17 cellular contexts compared by ENCODE assay signal in the genomic region with DNA sequence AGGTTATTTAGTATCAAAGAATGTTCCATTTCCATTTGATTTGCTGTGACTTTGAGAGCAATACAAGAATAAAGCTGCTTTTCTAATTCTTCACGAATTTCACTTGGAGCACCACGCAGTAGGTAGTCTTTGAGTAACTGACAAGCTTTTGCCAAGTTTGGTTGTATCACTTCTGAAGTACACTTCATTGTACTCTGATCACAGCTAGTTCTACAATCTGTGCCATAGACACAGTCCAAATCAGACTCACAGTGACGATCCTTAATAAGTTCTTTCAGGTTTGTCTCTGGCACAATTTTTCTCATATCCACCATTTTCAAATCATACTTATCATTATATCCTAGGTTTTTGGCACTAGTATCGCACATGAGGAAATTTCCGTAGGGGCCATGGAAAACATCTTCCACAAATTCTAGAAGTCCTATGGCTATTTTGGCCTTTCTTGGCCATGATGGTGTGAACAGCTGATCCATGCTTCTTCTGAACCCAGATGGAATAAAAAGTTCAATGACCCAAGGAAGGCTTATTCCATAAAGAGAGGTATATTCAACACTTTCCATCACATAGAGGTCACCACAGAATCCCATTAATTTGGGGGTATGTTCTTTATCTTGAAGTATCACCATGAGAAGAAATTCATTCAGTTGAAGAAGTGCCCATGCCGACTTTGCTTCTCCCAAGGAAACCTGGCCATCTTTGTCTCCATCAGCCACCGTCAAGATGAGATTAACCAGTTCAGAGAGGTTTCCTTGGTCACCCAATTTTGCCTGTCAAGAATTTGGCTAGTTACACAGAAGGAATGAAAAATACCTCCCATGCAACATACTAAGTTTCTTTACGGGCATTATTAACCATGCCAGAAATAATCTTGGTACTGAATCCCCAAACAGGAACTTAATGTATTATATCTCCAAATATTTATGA. TPM values are rescaled to one million over a fixed set of nuclear protein-coding genes. Genes with fewer than 3 reads are reported as not detected.
A peak's percentile ranks its signal among the peaks of the same experiment; 100 is the strongest.
DNase-seq lines count a peak whose midpoint lies in the region; ATAC-seq, FAIRE-seq and TF ChIP-seq lines count a peak whose summit lies in the region.
"Had no signal": no experiment of that assay in that cellular context is flagged by ENCODE, and none has a peak within 500 bp of the region (broad histone marks: within the 10 kb centered on the region; RNA-seq: fewer than 3 reads in every experiment).

No MANE protein-coding gene starts in this region.

- no peak overlapping the region for H3K56ac ChIP-seq in IMR-90 (ENCODE audit: extremely low read depth, insufficient read depth, low read length)

- no peak overlapping the region for H3K18ac ChIP-seq in IMR-90 (ENCODE audit: low read depth, low read length)

- POLR2A ChIA-PET in IMR-90 (lab: Charles Lee; ENCODE audit: unreplicated experiment) = no interaction called here
- POLR2A ChIA-PET in K562 (lab: Yijun Ruan, JAX) = interaction anchor here (1.2 to 3.3 kb wide), 5 partner anchors 8 to 56 kb away, joined by 3 to 26 read pairs (median 10); partner anchors contain the start of gene RPL5

- peaks cover 75% of the 10 kb centered on the region for H3K36me3 Mint-ChIP-seq in stimulated activated effector memory CD8-positive, alpha-beta T cell treated with anti-CD3 and anti-CD28 coated beads, Interleukin-12 subunit alpha, Interleukin-12 subunit beta, amount 100 ng/mL, for 72 hours

- 90% methylated on average over 2 of the region's 8 CpGs; no CpG with 5 or more reads in 1 of the 2 experiments for WGBS in IMR-90 (ENCODE audit: extremely low coverage in 2 of 2, insufficient read length in 1 of 2), 2 experiments
- 73% methylated on average over 8 of the region's 8 CpGs for WGBS in K562 (ENCODE audit: insufficient coverage, low coverage, missing lambda C conversion rate)

- H3K4me2 ChIP-seq in IMR-90 (ENCODE audit: low read depth, low read length) (no peak overlapping the region), K562 (ENCODE audit: insufficient read depth, low read length) (no peak overlapping the region)

- peaks cover 15 to 26% of the 10 kb centered on the region in 2 experiments for H3K79me1 ChIP-seq in IMR-90 (ENCODE audit: low read depth in 1 of 2, low read length in 2 of 2)

- H3K4me1 ChIP-seq in right atrium auricular region (peaks cover 0 to 7% of the 10 kb centered on the region in 2 donors), IMR-90 (ENCODE audit: control insufficient read depth, insufficient read depth, low read length) (no peaks in the 10 kb centered on the region), K562 (replicated peaks in 1 of 2; ENCODE audit: control insufficient read depth in 2 of 2, insufficient read depth in 2 of 2, low read length in 2 of 2) (no peaks in the 10 kb centered on the region)

- no peak overlapping the region for H2AK5ac ChIP-seq in IMR-90 (ENCODE audit: low read depth, low read length)

- no peaks in the 10 kb centered on the region for H3K9me3 Mint-ChIP-seq in stimulated activated effector memory CD8-positive, alpha-beta T cell treated with anti-CD3 and anti-CD28 coated beads, Interleukin-12 subunit alpha, Interleukin-12 subunit beta, amount 100 ng/mL, for 72 hours
- H3K9me3 Mint-ChIP-seq: T-helper 1 cell treated with Interleukin-12 subunit alpha and Interleukin-12 subunit beta and Interleukin-4 antibody, amounts not matched to agents 30 μg/mL and 1 μg/mL, for 36 hours had no signal

- CTCF ChIA-PET in IMR-90 (lab: Yijun Ruan, JAX) = no interaction called here
- CTCF ChIA-PET in K562 (lab: Yijun Ruan, JAX; ENCODE audit: low intra/inter-chr PET ratio) = no interaction called here

- no peak overlapping the region for H3K4me3 Mint-ChIP-seq in stimulated activated effector memory CD8-positive, alpha-beta T cell treated with anti-CD3 and anti-CD28 coated beads, Interleukin-12 subunit alpha, Interleukin-12 subunit beta, amount 100 ng/mL, for 72 hours
- H3K4me3 Mint-ChIP-seq: T-helper 1 cell treated with Interleukin-12 subunit alpha and Interleukin-12 subunit beta and Interleukin-4 antibody, amounts not matched to agents 30 μg/mL and 1 μg/mL, for 36 hours had no signal

- H2BK5ac ChIP-seq in IMR-90 (ENCODE audit: low read depth, low read length, poor library complexity, severe bottlenecking) = no peak overlapping the region

- no peak overlapping the region for H2BK20ac ChIP-seq in IMR-90 (ENCODE audit: low read depth, low read length)

- H3K4ac ChIP-seq in IMR-90 (ENCODE audit: low read depth, low read length) = no peak overlapping the region

- no peak overlapping the region for H2AFZ ChIP-seq in IMR-90 (replicated peaks; ENCODE audit: low read length, poor library complexity)
- no peak overlapping the region for H2AFZ ChIP-seq in K562 (ENCODE audit: low read depth, low read length)

- BruUV-seq in IMR-90 (replicated peaks; lab: Mats Ljungman, UMichigan) (TSS peak; percentile 85), K562 (replicated peaks; lab: Mats Ljungman, UMichigan) (no TSS peak)

- H3K23ac ChIP-seq in IMR-90 (ENCODE audit: low read depth, low read length) = no peak overlapping the region

- no peak for TF ChIP-seq CTCF in right atrium auricular region (IDR thresholded peaks at IDR 0.05)
- TF ChIP-seq CTCF in IMR-90 (conservative IDR thresholded peaks at IDR 0.05; ENCODE audit: low read depth, low read length) = no peak
- no peak for TF ChIP-seq CTCF in K562 (IDR thresholded peaks at IDR 0.05 in 2 of 3, conservative IDR thresholded peaks at IDR 0.05 in 1 of 3; ENCODE audit: insufficient read depth in 2 of 3, low read depth in 1 of 3, low read length in 3 of 3)

- ATAC-seq in Right ventricle myocardium superior (ENCODE audit: poor library complexity) (peak; percentile 26), IMR-90 (ENCODE audit: low read depth) (0 out of 2 replicates have a peak, but pooled peaks have one; percentile 15), K562 (peak; percentile 54)
- no peak for ATAC-seq in stimulated activated effector memory CD8-positive, alpha-beta T cell treated with anti-CD3 and anti-CD28 coated beads, Interleukin-12 subunit alpha, Interleukin-12 subunit beta, amount 100 ng/mL, for 72 hours
- ATAC-seq: Right ventricle myocardium inferior had no signal

- peak overlapping the region; percentile 77 for H3K27ac Mint-ChIP-seq in stimulated activated effector memory CD8-positive, alpha-beta T cell treated with anti-CD3 and anti-CD28 coated beads, Interleukin-12 subunit alpha, Interleukin-12 subunit beta, amount 100 ng/mL, for 72 hours
- H3K27ac Mint-ChIP-seq: T-helper 1 cell treated with Interleukin-12 subunit alpha and Interleukin-12 subunit beta and Interleukin-4 antibody, amounts not matched to agents 30 μg/mL and 1 μg/mL, for 36 hours had no signal

- FAIRE-seq in K562 (lab: Jason Lieb, UNC) (no peak), GM12892 (lab: Jason Lieb, UNC) (no peak)
- FAIRE-seq: GM18507 had no signal

- H2AK9ac ChIP-seq in IMR-90 (replicated peaks; ENCODE audit: low read depth, low read length, poor library complexity) = no peak overlapping the region

- H3K9ac ChIP-seq in IMR-90 (ENCODE audit: low read depth, low read length) = no peak overlapping the region
- no peak overlapping the region for H3K9ac ChIP-seq in K562 (ENCODE audit: insufficient read depth in 1 of 2, low read depth in 2 of 2, low read length in 2 of 2)

- dilution Hi-C loops in IMR-90 (cut with HindIII; ENCODE audit: low sequenced_read_pairs, unreplicated experiment) = no loop called here

- no peak for TF ChIP-seq EP300 in K562 (IDR thresholded peaks at IDR 0.05; ENCODE audit: low read length)

- intact Hi-C loops in Right ventricle myocardium superior (cut with DNase I) = no loop called here
- intact Hi-C loops in IMR-90 (cut with micrococcal nuclease) = no loop called here
- intact Hi-C loops in K562 (cut with micrococcal nuclease) = no loop called here

- H3K4me3 ChIP-seq in right atrium auricular region (no peak overlapping the region), IMR-90 (ENCODE audit: insufficient read depth, low read depth, low read length) (no peak overlapping the region), K562 (no peak overlapping the region)
- H3K4me3 ChIP-seq: thoracic aorta had no signal

- H4K20me1 ChIP-seq in IMR-90 (ENCODE audit: insufficient read depth, low read length) (peaks cover 37% of the 10 kb centered on the region), K562 (replicated peaks; ENCODE audit: control insufficient read depth, insufficient read depth, low read length) (peaks cover 13% of the 10 kb centered on the region)

- in situ Hi-C loops in IMR-90 (cut with MboI; ENCODE audit: low sequenced_read_pairs) = no loop called here
- in situ Hi-C loops in K562 (cut with MboI) = no loop called here

- H3K9me1 ChIP-seq in IMR-90 (ENCODE audit: insufficient read depth, low read length) = no peaks in the 10 kb centered on the region
- H3K9me1 ChIP-seq in K562 (ENCODE audit: control insufficient read depth, insufficient read depth, low read length) = no peaks in the 10 kb centered on the region

- no peak overlapping the region for H2BK120ac ChIP-seq in IMR-90 (ENCODE audit: low read depth, low read length)

- H3K36me3 ChIP-seq in right atrium auricular region = peaks cover 56% of the 10 kb centered on the region
- H3K36me3 ChIP-seq in IMR-90 (ENCODE audit: control insufficient read depth, insufficient read depth, low read length) = peaks cover 34% of the 10 kb centered on the region
- peaks cover 56% of the 10 kb centered on the region for H3K36me3 ChIP-seq in K562 (ENCODE audit: control insufficient read depth, insufficient read depth, low read length)

- DNase-seq in Right ventricle myocardium superior (no peak), right atrium auricular region (ENCODE audit: low spot score) (no peak), IMR-90 (no peak), K562 (ENCODE audit: extremely low read depth in 1 of 4, low spot score in 3 of 4) (no peak), GM12892 (ENCODE audit: insufficient read length) (no peak), NCI-H446 treated with DMSO at 0.1 percent for 48 hours (lab: John Stamatoyannopoulos, UW) (no peak), ecto neural progenitor cell (ENCODE audit: low spot score) (no peak)
- DNase-seq in stimulated activated effector memory CD8-positive, alpha-beta T cell treated with anti-CD3 and anti-CD28 coated beads, Interleukin-12 subunit alpha, Interleukin-12 subunit beta, amount 100 ng/mL, for 72 hours (ENCODE audit: low spot score in 2 of 2) = no peak
- DNase-seq: hypothalamus; NCI-H1417; NCI-H2171 treated with DMSO at 0.1 percent for 48 hours; NK-92 treated with Interleukin-12 subunit alpha and Interleukin-12 subunit beta, amount 100 ng/mL, for 24 hours; stimulated activated CD4-positive, alpha-beta T cell treated with anti-CD3 and anti-CD28 coated beads, Interleukin-4, amount 100 ng/mL, for 1 hour had no signal

- H3K27ac ChIP-seq in right atrium auricular region (no peak overlapping the region), IMR-90 (ENCODE audit: insufficient read depth, low read length) (no peak overlapping the region), K562 (ENCODE audit: extremely low read depth, low read depth, low read length) (no peak overlapping the region; the same call in 2 of the 3 replicates)
- H3K27ac ChIP-seq: thoracic aorta had no signal

- H3K4me1 Mint-ChIP-seq in stimulated activated effector memory CD8-positive, alpha-beta T cell treated with anti-CD3 and anti-CD28 coated beads, Interleukin-12 subunit alpha, Interleukin-12 subunit beta, amount 100 ng/mL, for 72 hours = peaks cover 26% of the 10 kb centered on the region

- peaks cover 21% of the 10 kb centered on the region for H3K79me2 ChIP-seq in K562 (ENCODE audit: control insufficient read depth, insufficient read depth, low read length)

- H4K91ac ChIP-seq in IMR-90 (ENCODE audit: insufficient read depth, low read depth, low read length) = no peak overlapping the region

- H3K27me3 ChIP-seq in right atrium auricular region (no peaks in the 10 kb centered on the region), IMR-90 (ENCODE audit: control insufficient read depth, insufficient read depth, low read length) (no peaks in the 10 kb centered on the region), K562 (ENCODE audit: control insufficient read depth in 2 of 2, insufficient read depth in 2 of 2, low read length in 2 of 2) (no peaks in the 10 kb centered on the region)

- no peaks in the 10 kb centered on the region for H3K9me3 ChIP-seq in right atrium auricular region
- H3K9me3 ChIP-seq in IMR-90 (ENCODE audit: control insufficient read depth, insufficient read depth, low read length) = no peaks in the 10 kb centered on the region
- H3K9me3 ChIP-seq in K562 (replicated peaks; ENCODE audit: control insufficient read depth, insufficient read depth, low read depth, low read length) = no peaks in the 10 kb centered on the region
- H3K9me3 ChIP-seq: thoracic aorta had no signal

- no peak overlapping the region for H2BK15ac ChIP-seq in IMR-90 (ENCODE audit: low read depth, low read length)

- H4K8ac ChIP-seq in IMR-90 (ENCODE audit: low read depth in 2 of 2, low read length in 2 of 2) = no peak overlapping the region

- TF ChIP-seq POLR2A in IMR-90 (IDR thresholded peaks at IDR 0.05; ENCODE audit: low read depth, low read length) (no peak), K562 (conservative IDR thresholded peaks at IDR 0.05) (0 out of 2 replicates have a peak, but pooled peaks have one; percentile 6), GM12892 (IDR thresholded peaks at IDR 0.05; ENCODE audit: low read depth, low read length) (no peak)

- no peak overlapping the region for H4K5ac ChIP-seq in IMR-90 (ENCODE audit: low read depth, low read length)

- no peak overlapping the region for H3K14ac ChIP-seq in IMR-90 (replicated peaks; ENCODE audit: low read depth, low read length)

- TF ChIP-seq RAD21 in IMR-90 (IDR thresholded peaks at IDR 0.05; ENCODE audit: low read length) (no peak), K562 (CRISPR knock-in tag; conservative IDR thresholded peaks at IDR 0.05 in 1 of 2, IDR thresholded peaks at IDR 0.05 in 1 of 2) (no peak)

RNA-seq across cellular contexts. Expression of gene RPL5, which starts 11.9 kb away (rescaled TPM):
- total RNA-seq in Right ventricle myocardium superior (543 TPM), right atrium auricular region (1,000 to 10,000 TPM in 1 of 2 donors, 100 to 1,000 TPM in 1; 675 to 1,127 TPM), IMR-90 (2012; rRNA removed) (1,679 and 1,907 TPM in 2 replicates), K562 (2014; rRNA removed) (2,174 and 2,757 TPM in 2 replicates), K562 (2014; rRNA removed; fragmentation: Illumina TruSeq; extraction: Trizol) (2,454 and 2,710 TPM in 2 replicates), K562 (2015; rRNA removed; fragmentation: Illumina TruSeq; extraction: Trizol) (2,022 and 2,169 TPM in 2 replicates), K562 (2021) (1,467 and 1,545 TPM in 2 replicates)
- polyA plus RNA-seq in IMR-90 (2012; rRNA removed) (1,239 and 1,406 TPM in 2 replicates), K562 (2011; rRNA removed) (3,458 and 3,699 TPM in 2 replicates), K562 (2014; fragmentation: Illumina TruSeq; extraction: Trizol) (1,939 and 2,002 TPM in 2 replicates), K562 (2014; fragmentation: Nextera tagmentation; extraction: Ambion mirVana) (1,000 to 10,000 TPM; 4,024 to 4,252 TPM), K562 (2014; rRNA removed) (2,353 and 2,737 TPM in 2 replicates)
- polyA plus RNA-seq in IMR-90 (2012; cell fraction: cytosol; rRNA removed) = 609 and 629 TPM in 2 replicates
- polyA plus RNA-seq in IMR-90 (2012; cell fraction: nucleus; rRNA removed; ENCODE audit: low replicate concordance) = 99.4 and 681 TPM in 2 replicates
- 274 and 687 TPM in 2 replicates for total RNA-seq in K562 (2011; cell fraction: chromatin; rRNA removed; ENCODE audit: low replicate concordance)
- total RNA-seq in K562 (2011; cell fraction: nucleolus; rRNA removed) = 312 and 315 TPM in 2 replicates
- total RNA-seq in K562 (2011; cell fraction: nucleoplasm; rRNA removed) = 523 and 836 TPM in 2 replicates
- polyA plus RNA-seq in K562 (2011; cell fraction: cytosol; rRNA removed) = 1,347 and 2,415 TPM in 2 replicates
- 535 and 1,090 TPM in 2 replicates for polyA plus RNA-seq in K562 (2011; cell fraction: nucleus; rRNA removed)
- polyA plus RNA-seq in K562 (2012) = 2,779 and 3,498 TPM in 2 replicates
- 2,372 and 2,380 TPM in 2 replicates for polyA minus RNA-seq in K562 (2011; rRNA and poly(A)+ RNA removed)
- polyA minus RNA-seq in K562 (2011; cell fraction: cytosol; rRNA and poly(A)+ RNA removed) = 721 and 764 TPM in 2 replicates
- 194 and 399 TPM in 2 replicates for polyA minus RNA-seq in K562 (2011; cell fraction: nucleus; rRNA and poly(A)+ RNA removed)
- polyA plus RNA-seq in GM12892 (2012; ENCODE audit: missing spikeins) = 4,635 TPM

RNA-seq across cellular contexts. Expression of gene EVI5, which starts 58.8 kb away (rescaled TPM):
- total RNA-seq in Right ventricle myocardium superior = 18.9 TPM
- 10 to 100 TPM; 26.4 to 41.9 TPM for total RNA-seq in right atrium auricular region
- total RNA-seq in IMR-90 (2012; rRNA removed) = 26.9 and 54.4 TPM in 2 replicates
- polyA plus RNA-seq in IMR-90 (2012; rRNA removed) = 10.2 and 13.9 TPM in 2 replicates
- polyA plus RNA-seq in IMR-90 (2012; cell fraction: cytosol; rRNA removed) = 2.6 and 3.4 TPM in 2 replicates
- 1.7 and 10.9 TPM in 2 replicates for polyA plus RNA-seq in IMR-90 (2012; cell fraction: nucleus; rRNA removed; ENCODE audit: low replicate concordance)
- total RNA-seq in K562 (2011; cell fraction: chromatin; rRNA removed; ENCODE audit: low replicate concordance) = 14.6 and 66.4 TPM in 2 replicates
- 12.8 and 17.0 TPM in 2 replicates for total RNA-seq in K562 (2011; cell fraction: nucleolus; rRNA removed)
- total RNA-seq in K562 (2011; cell fraction: nucleoplasm; rRNA removed) = 17.1 and 20.8 TPM in 2 replicates
- 25.1 and 50.1 TPM in 2 replicates for total RNA-seq in K562 (2014; rRNA removed)
- 13.7 and 18.5 TPM in 2 replicates for total RNA-seq in K562 (2014; rRNA removed; fragmentation: Illumina TruSeq; extraction: Trizol)
- 18.3 and 18.4 TPM in 2 replicates for total RNA-seq in K562 (2015; rRNA removed; fragmentation: Illumina TruSeq; extraction: Trizol)
- 16.5 and 18.7 TPM in 2 replicates for total RNA-seq in K562 (2021)
- polyA plus RNA-seq in K562 (2011; rRNA removed) = 4.9 and 6.3 TPM in 2 replicates
- 1.2 and 2.8 TPM in 2 replicates for polyA plus RNA-seq in K562 (2011; cell fraction: cytosol; rRNA removed)
- 5.2 and 6.8 TPM in 2 replicates for polyA plus RNA-seq in K562 (2011; cell fraction: nucleus; rRNA removed)
- 2.6 and 2.9 TPM in 2 replicates for polyA plus RNA-seq in K562 (2012)
- polyA plus RNA-seq in K562 (2014; fragmentation: Illumina TruSeq; extraction: Trizol) = 5.5 and 6.0 TPM in 2 replicates
- 1 to 10 TPM; 1.7 to 4.8 TPM for polyA plus RNA-seq in K562 (2014; fragmentation: Nextera tagmentation; extraction: Ambion mirVana)
- 16.2 and 19.6 TPM in 2 replicates for polyA plus RNA-seq in K562 (2014; rRNA removed)
- 23.8 and 27.2 TPM in 2 replicates for polyA minus RNA-seq in K562 (2011; rRNA and poly(A)+ RNA removed)
- 11.1 and 13.0 TPM in 2 replicates for polyA minus RNA-seq in K562 (2011; cell fraction: cytosol; rRNA and poly(A)+ RNA removed)
- 21.0 and 32.9 TPM in 2 replicates for polyA minus RNA-seq in K562 (2011; cell fraction: nucleus; rRNA and poly(A)+ RNA removed)
- polyA plus RNA-seq in GM12892 (2012; ENCODE audit: missing spikeins) = 2.4 TPM
